Comparison of ENCODE assay signal across 1 cellular context in the genomic region with DNA sequence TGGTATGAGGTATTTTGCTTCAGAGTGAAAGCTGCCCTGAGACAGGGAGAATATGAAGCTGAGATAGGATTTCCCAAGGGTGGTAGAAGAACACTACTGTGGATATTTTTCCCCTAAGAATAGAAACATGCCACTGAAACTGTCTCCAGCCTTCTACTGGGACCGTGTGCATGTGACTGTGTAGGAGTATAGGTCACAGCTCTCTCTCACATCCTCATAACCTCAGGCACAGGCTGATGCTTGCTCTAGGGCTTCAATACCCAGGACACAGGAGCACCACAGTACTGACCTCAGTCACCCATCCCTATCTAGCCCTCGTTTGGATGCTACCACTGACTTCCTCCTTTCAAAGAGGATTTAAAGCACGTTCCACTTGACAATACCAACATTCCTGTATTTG.
TF ChIP-seq lines count a peak whose summit lies in the region.

No MANE protein-coding gene starts in this region.

TF ChIP-seq in HepG2, 621 proteins besides CTCF, POLR2A, EP300 and RAD21 (continued from another document):
- TF ChIP-seq AFF4 (CRISPR knock-in tag; IDR thresholded peaks at IDR 0.05) (no peak), TMF1 (CRISPR knock-in tag; IDR thresholded peaks at IDR 0.05; ENCODE audit: low read depth) (no peak), CBFB (CRISPR knock-in tag; IDR thresholded peaks at IDR 0.05) (no peak), FOXA1 (IDR thresholded peaks at IDR 0.05) (no peak), FOXA1 (CRISPR knock-in tag; IDR thresholded peaks at IDR 0.05) (no peak), ZNF569 (CRISPR knock-in tag; IDR thresholded peaks at IDR 0.05; ENCODE audit: borderline replicate concordance) (no peak), NFRKB (IDR thresholded peaks at IDR 0.05) (no peak)
